In the genomic region with DNA sequence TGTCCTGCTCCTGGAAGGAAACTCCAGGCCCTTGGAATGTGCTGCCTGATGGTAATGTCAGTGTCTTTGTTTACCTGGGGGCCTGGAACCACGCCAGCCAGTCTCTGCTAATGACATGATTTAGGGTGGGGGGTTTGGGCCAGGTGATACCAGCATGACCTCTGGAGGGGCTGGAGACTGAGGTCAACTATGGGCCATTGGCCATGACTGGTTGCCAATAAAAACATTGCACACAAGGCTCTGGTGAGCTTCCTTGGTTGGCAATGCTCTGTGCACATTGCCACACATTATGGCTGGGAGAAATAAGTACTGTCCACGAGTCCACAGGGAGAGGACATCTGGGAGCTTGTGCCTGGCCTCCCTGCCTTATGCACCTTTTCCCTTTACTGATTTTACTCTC, we compare ENCODE assay signal across 1 cellular context.
TF ChIP-seq lines count a peak whose summit lies in the region.

No MANE protein-coding gene starts in this region.

TF ChIP-seq in A549, 52 proteins besides CTCF, POLR2A, EP300 and RAD21 (continued from another document):
- TF ChIP-seq GATA3 (IDR thresholded peaks at IDR 0.05; ENCODE audit: borderline replicate concordance) (peak; percentile 61; the same call in 1 of the 2 replicates), RARB (CRISPR knock-in tag; IDR thresholded peaks at IDR 0.05) (no peak; the same call in 1 of the 2 replicates), TP53 (CRISPR knock-in tag; IDR thresholded peaks at IDR 0.05) (no peak), EHF (CRISPR knock-in tag; IDR thresholded peaks at IDR 0.05) (no peak), NPAS2 (CRISPR knock-in tag; IDR thresholded peaks at IDR 0.05; ENCODE audit: borderline replicate concordance) (no peak), HES2 (IDR thresholded peaks at IDR 0.05) (no peak), KDM5A (IDR thresholded peaks at IDR 0.05) (no peak), JUNB (IDR thresholded peaks at IDR 0.05) (no peak), HOXB5 (CRISPR knock-in tag; IDR thresholded peaks at IDR 0.05) (no peak), CBX2 (IDR thresholded peaks at IDR 0.05; ENCODE audit: borderline replicate concordance, low read depth) (no peak), FOSB (CRISPR knock-in tag; IDR thresholded peaks at IDR 0.05) (no peak), USF2 (IDR thresholded peaks at IDR 0.05) (no peak), JUN (IDR thresholded peaks at IDR 0.05) (peak in 1 of 2 experiments; percentile 63; a peak in 1 of 5 replicates), SREBF2 (IDR thresholded peaks at IDR 0.05) (no peak), RCOR1 (IDR thresholded peaks at IDR 0.05; ENCODE audit: low read depth, low read length) (no peak), CBX8 (IDR thresholded peaks at IDR 0.05) (no peak), FOXS1 (CRISPR knock-in tag; IDR thresholded peaks at IDR 0.05) (peak; percentile 80; the same call in 1 of the 2 replicates), POLR2AphosphoS2 (conservative IDR thresholded peaks at IDR 0.05; ENCODE audit: low read length) (no peak), ZFP36 (IDR thresholded peaks at IDR 0.05; ENCODE audit: borderline replicate concordance, partially characterized antibody) (no peak), CHD2 (IDR thresholded peaks at IDR 0.05; ENCODE audit: low read length, partially characterized antibody) (no peak), CHD4 (IDR thresholded peaks at IDR 0.05; ENCODE audit: borderline replicate concordance) (no peak), HOXB13 (CRISPR knock-in tag; IDR thresholded peaks at IDR 0.05; ENCODE audit: low read depth) (no peak), MAX (IDR thresholded peaks at IDR 0.05) (peak; percentile 36; the same call in 1 of the 2 replicates), NR3C1 (IDR thresholded peaks at IDR 0.05) (no peak), RFX5 (IDR thresholded peaks at IDR 0.05) (no peak), KDM1A (IDR thresholded peaks at IDR 0.05; ENCODE audit: low read depth) (no peak), TFCP2L1 (CRISPR knock-in tag; IDR thresholded peaks at IDR 0.05) (no peak), EHMT2 (IDR thresholded peaks at IDR 0.05; ENCODE audit: low read depth) (no peak), ESRRA (IDR thresholded peaks at IDR 0.05; ENCODE audit: borderline replicate concordance, low read length) (no peak), MYC (IDR thresholded peaks at IDR 0.05; ENCODE audit: borderline replicate concordance, low read length) (no peak)
- TF ChIP-seq, protein P1, sequence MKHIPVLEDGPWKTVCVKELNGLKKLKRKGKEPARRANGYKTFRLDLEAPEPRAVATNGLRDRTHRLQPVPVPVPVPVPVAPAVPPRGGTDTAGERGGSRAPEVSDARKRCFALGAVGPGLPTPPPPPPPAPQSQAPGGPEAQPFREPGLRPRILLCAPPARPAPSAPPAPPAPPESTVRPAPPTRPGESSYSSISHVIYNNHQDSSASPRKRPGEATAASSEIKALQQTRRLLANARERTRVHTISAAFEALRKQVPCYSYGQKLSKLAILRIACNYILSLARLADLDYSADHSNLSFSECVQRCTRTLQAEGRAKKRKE (CRISPR knock-in tag; IDR thresholded peaks at IDR 0.05; ENCODE audit: low read depth), result no peak
- TF ChIP-seq, protein P2, sequence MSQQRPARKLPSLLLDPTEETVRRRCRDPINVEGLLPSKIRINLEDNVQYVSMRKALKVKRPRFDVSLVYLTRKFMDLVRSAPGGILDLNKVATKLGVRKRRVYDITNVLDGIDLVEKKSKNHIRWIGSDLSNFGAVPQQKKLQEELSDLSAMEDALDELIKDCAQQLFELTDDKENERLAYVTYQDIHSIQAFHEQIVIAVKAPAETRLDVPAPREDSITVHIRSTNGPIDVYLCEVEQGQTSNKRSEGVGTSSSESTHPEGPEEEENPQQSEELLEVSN (IDR thresholded peaks at IDR 0.05; ENCODE audit: borderline replicate concordance, low read depth), result no peak
- TF ChIP-seq, protein P3, sequence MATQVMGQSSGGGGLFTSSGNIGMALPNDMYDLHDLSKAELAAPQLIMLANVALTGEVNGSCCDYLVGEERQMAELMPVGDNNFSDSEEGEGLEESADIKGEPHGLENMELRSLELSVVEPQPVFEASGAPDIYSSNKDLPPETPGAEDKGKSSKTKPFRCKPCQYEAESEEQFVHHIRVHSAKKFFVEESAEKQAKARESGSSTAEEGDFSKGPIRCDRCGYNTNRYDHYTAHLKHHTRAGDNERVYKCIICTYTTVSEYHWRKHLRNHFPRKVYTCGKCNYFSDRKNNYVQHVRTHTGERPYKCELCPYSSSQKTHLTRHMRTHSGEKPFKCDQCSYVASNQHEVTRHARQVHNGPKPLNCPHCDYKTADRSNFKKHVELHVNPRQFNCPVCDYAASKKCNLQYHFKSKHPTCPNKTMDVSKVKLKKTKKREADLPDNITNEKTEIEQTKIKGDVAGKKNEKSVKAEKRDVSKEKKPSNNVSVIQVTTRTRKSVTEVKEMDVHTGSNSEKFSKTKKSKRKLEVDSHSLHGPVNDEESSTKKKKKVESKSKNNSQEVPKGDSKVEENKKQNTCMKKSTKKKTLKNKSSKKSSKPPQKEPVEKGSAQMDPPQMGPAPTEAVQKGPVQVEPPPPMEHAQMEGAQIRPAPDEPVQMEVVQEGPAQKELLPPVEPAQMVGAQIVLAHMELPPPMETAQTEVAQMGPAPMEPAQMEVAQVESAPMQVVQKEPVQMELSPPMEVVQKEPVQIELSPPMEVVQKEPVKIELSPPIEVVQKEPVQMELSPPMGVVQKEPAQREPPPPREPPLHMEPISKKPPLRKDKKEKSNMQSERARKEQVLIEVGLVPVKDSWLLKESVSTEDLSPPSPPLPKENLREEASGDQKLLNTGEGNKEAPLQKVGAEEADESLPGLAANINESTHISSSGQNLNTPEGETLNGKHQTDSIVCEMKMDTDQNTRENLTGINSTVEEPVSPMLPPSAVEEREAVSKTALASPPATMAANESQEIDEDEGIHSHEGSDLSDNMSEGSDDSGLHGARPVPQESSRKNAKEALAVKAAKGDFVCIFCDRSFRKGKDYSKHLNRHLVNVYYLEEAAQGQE (IDR thresholded peaks at IDR 0.05), result no peak
